Comparison of ENCODE assay signal across 21 cellular contexts in the genomic region with DNA sequence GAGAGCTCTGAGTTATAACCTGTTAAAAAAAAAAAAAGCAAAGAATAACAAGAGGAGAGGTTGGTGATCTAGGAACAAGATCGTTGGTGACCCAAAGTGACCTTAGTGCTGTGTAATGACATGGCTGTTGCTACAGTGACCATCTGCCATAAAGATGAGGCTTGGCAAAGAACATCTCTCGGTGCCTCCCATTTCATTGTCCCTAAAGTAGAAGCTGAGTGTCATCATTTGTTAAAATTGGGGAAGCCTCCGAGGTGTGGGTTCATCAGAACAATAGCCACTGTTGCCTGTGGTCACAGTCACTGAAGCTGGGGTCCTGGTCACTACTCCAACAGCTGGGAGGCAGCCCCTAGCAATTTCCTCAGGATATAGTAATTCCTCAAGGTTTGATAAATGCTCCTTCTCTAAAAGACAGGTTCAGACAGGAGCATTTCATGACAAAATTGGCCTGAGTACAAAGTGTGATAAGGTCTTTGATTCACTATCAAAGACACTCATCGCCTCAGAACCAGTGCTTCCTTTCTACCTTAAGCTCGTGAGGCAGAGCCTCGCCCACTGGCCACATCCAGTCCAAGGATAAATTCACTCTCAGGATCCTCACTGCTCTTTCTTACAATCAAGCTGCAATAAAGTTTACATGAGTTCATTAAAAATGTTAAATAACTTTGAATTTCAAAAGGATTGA.
"Had no signal": no experiment of that assay in that cellular context is flagged by ENCODE, and none has a peak within 500 bp of the region (broad histone marks: within the 10 kb centered on the region; RNA-seq: fewer than 3 reads in every experiment).

No MANE protein-coding gene starts in this region.

- H3K27me3 ChIP-seq: adrenal gland, cardiac muscle cell, hepatocyte, stomach, vagina had no signal

- H3K9me3 ChIP-seq: adrenal gland, lower lobe of right lung, stomach, vagina had no signal

- H3K9ac ChIP-seq: parathyroid adenoma had no signal

- H3K4me2 ChIP-seq: hepatocyte, smooth muscle cell had no signal

- DNase-seq: activated B cell treated with CpG ODN at 0.5 μM for 24 hours; activated CD4-positive, alpha-beta memory T cell treated with anti-CD3 and anti-CD28 coated beads for 36 hours; activated CD4-positive, alpha-beta T cell treated with anti-CD3 and anti-CD28 coated beads for 4 hours; activated gamma-delta T cell treated with Interleukin-2 at 50 U/mL for 16 hours; activated T-cell treated with anti-CD3 and anti-CD28 coated beads for 4 hours; adrenal gland; effector memory CD4-positive, alpha-beta T cell; left colon; lower lobe of right lung; stimulated activated CD4-positive, alpha-beta T cell treated with anti-CD3 and anti-CD28 coated beads, Interleukin-4, amount 100 ng/mL, for 24 hours; stomach; trophoblast cell had no signal

- H3K79me2 ChIP-seq: hepatocyte, parathyroid adenoma had no signal

- H2AFZ ChIP-seq: hepatocyte, parathyroid adenoma had no signal

- ATAC-seq: activated naive CD4-positive, alpha-beta T cell treated with anti-CD3 and anti-CD28 coated beads, Interleukin-2, amount 50 U/mL, for 72 hours; left colon; lower lobe of right lung; sciatic nerve; stimulated activated effector memory CD8-positive, alpha-beta T cell treated with anti-CD3 and anti-CD28 coated beads, Interleukin-12 subunit alpha, Interleukin-12 subunit beta, amount 100 ng/mL, for 72 hours had no signal

- H3K4me1 ChIP-seq: lower lobe of right lung, parathyroid adenoma, vagina had no signal

- H3K27ac ChIP-seq: adrenal gland, cardiac muscle cell, hepatocyte, lower lobe of right lung, parathyroid adenoma, stomach, vagina had no signal

- H3K36me3 ChIP-seq: adrenal gland, cardiac muscle cell, lower lobe of right lung, stomach, vagina had no signal

- FAIRE-seq: endothelial cell of umbilical vein had no signal

- H3K4me3 ChIP-seq: adrenal gland, cardiac muscle cell, hepatocyte, lower lobe of right lung, smooth muscle cell, stomach, vagina had no signal
